In the genomic region with DNA sequence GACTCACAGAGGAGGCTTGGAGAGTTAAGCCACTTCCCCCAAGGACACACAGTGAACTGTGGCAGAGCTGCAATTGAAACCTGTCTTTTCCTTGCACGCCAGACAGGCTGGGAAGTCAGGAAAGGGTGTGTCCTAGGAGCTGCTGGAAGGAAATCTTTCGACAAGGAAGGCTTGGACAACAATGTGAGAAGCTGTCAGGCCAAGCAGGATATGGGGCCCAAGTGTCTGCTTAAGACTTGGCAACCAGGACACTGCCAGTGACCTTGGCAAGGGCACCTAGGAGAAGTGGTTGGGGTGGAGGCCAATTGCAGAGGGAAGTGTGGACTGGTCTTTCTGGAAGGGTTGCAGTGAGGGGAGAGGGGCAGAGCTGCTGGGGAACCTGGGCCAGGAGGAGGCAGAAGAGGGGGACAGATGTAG, we compare ENCODE assay signal across 1 cellular context.
TF ChIP-seq lines count a peak whose summit lies in the region.

No MANE protein-coding gene starts in this region.

TF ChIP-seq in SK-N-SH treated with all-trans-retinoic acid at 6 μM for 48 hours, 23 proteins besides CTCF, POLR2A, EP300 and RAD21 (continued from another document):
- TF ChIP-seq CREB5 (CRISPR knock-in tag; IDR thresholded peaks at IDR 0.05; ENCODE audit: low read depth) (no peak), BACH2 (CRISPR knock-in tag; IDR thresholded peaks at IDR 0.05; ENCODE audit: borderline replicate concordance) (no peak), PPARA (CRISPR knock-in tag; IDR thresholded peaks at IDR 0.05; ENCODE audit: borderline replicate concordance) (no peak), SNAI2 (CRISPR knock-in tag; IDR thresholded peaks at IDR 0.05) (no peak), ARNTL (CRISPR knock-in tag; IDR thresholded peaks at IDR 0.05; ENCODE audit: borderline replicate concordance, low read depth) (no peak), POU6F1 (CRISPR knock-in tag; IDR thresholded peaks at IDR 0.05; ENCODE audit: borderline replicate concordance, low read depth) (no peak), ZNF70 (CRISPR knock-in tag; IDR thresholded peaks at IDR 0.05) (no peak)
TF ChIP-seq in SK-N-SH treated with all-trans-retinoic acid at 6 μM for 48 hours: peak in this region for 0.
